Comparison of ENCODE assay signal across 8 cellular contexts in the genomic region with DNA sequence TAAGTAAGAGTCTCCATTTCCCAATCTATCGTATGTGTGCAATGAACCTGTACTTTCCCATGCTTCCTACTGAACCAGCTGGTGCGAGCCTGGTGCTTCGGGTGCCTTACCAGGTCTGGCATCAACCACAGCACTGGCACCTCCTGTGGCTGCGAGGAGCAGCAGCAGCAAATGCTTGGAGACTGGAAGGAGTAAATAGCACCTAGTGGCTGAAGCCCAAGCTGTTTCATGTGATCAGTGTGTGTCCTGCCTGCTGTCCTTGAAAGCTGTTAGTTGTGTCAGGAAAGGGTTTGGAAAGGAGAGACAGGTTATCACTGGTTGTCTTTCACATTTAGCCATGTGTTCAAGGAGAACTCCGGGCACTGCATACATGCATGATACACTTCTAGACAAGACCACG. TPM values are rescaled to one million over a fixed set of nuclear protein-coding genes. Genes with fewer than 3 reads are reported as not detected.
A peak's percentile ranks its signal among the peaks of the same experiment; 100 is the strongest.
DNase-seq lines count a peak whose midpoint lies in the region; ATAC-seq lines count a peak whose summit lies in the region.

No MANE protein-coding gene starts in this region.

- no peaks in the 10 kb centered on the region for H3K4me1 Mint-ChIP-seq in activated CD8-positive, alpha-beta T cell treated with anti-CD3 and anti-CD28 coated beads, Interleukin-2, amount 10 ng/mL, durations not matched to agents 7 days and 5 days (ENCODE audit: low read depth)

- peaks cover 14% of the 10 kb centered on the region for H3K27me3 Mint-ChIP-seq in activated CD8-positive, alpha-beta T cell treated with anti-CD3 and anti-CD28 coated beads, Interleukin-2, amount 10 ng/mL, durations not matched to agents 7 days and 5 days (ENCODE audit: low read depth)

- peak; percentile 6 for DNase-seq in AG08395 (ENCODE audit: low spot score)
- DNase-seq in HT1080 (ENCODE audit: low read depth) = peak; percentile 67
- DNase-seq in SW 1271 (lab: John Stamatoyannopoulos, UW) = peak; percentile 20 to 50
- DNase-seq in iris pigment epithelial cell (ENCODE audit: low read depth) = peak; percentile 4
- DNase-seq in stimulated activated CD4-positive, alpha-beta T cell treated with anti-CD3 and anti-CD28 coated beads, Interleukin-2, amount 100 ng/mL, for 24 hours = no peak
- DNase-seq in activated CD8-positive, alpha-beta T cell treated with anti-CD3 and anti-CD28 coated beads, Interleukin-2, amount 10 ng/mL, durations not matched to agents 7 days and 5 days = no peak
- DNase-seq in germinal center (ENCODE audit: low spot score) = no peak

- H3K36me3 Mint-ChIP-seq in activated CD8-positive, alpha-beta T cell treated with anti-CD3 and anti-CD28 coated beads, Interleukin-2, amount 10 ng/mL, durations not matched to agents 7 days and 5 days (ENCODE audit: low read depth) = no peaks in the 10 kb centered on the region

- H3K4me3 Mint-ChIP-seq in activated CD8-positive, alpha-beta T cell treated with anti-CD3 and anti-CD28 coated beads, Interleukin-2, amount 10 ng/mL, durations not matched to agents 7 days and 5 days = no peak overlapping the region

- POLR2A ChIA-PET in activated CD8-positive, alpha-beta T cell treated with anti-CD3 and anti-CD28 coated beads, Interleukin-2, amount 10 ng/mL, durations not matched to agents 7 days and 5 days (lab: Charles Lee) = interaction anchor here (0.6 kb wide), 1 partner anchor 41 kb away, joined by 3 read pairs; no protein-coding TSS in a partner anchor

- CTCF ChIA-PET in activated CD8-positive, alpha-beta T cell treated with anti-CD3 and anti-CD28 coated beads, Interleukin-2, amount 10 ng/mL, durations not matched to agents 7 days and 5 days (lab: Charles Lee) = interaction anchor here (0.7 to 1.8 kb wide), 2 partner anchors 28 to 232 kb away, joined by 3 to 9 read pairs; no protein-coding TSS in a partner anchor

- H3K27ac Mint-ChIP-seq in activated CD8-positive, alpha-beta T cell treated with anti-CD3 and anti-CD28 coated beads, Interleukin-2, amount 10 ng/mL, durations not matched to agents 7 days and 5 days = no peak overlapping the region

- no peak for ATAC-seq in HG03571 (IDR thresholded peaks at IDR 0.05; ENCODE audit: unreplicated experiment)
- no peak for ATAC-seq in activated CD8-positive, alpha-beta T cell treated with anti-CD3 and anti-CD28 coated beads, Interleukin-2, amount 10 ng/mL, durations not matched to agents 7 days and 5 days

- no peaks in the 10 kb centered on the region for H3K9me3 Mint-ChIP-seq in activated CD8-positive, alpha-beta T cell treated with anti-CD3 and anti-CD28 coated beads, Interleukin-2, amount 10 ng/mL, durations not matched to agents 7 days and 5 days (ENCODE audit: insufficient read depth)

RNA-seq across cellular contexts. Expression of gene PCOLCE2, which starts 31.8 kb away (rescaled TPM):
- 22.7 and 34.1 TPM in 2 replicates for total RNA-seq in HT1080 (2014; rRNA removed; shearing (Covaris generic))
- polyA plus RNA-seq in HT1080 (2015; cell fraction: cytosol; rRNA removed) = 5.2 and 7.0 TPM in 2 replicates
- polyA plus RNA-seq in HT1080 (2015; cell fraction: nucleus; rRNA removed) = 4.9 and 5.8 TPM in 2 replicates
- not detected for total RNA-seq in activated CD8-positive, alpha-beta T cell treated with anti-CD3 and anti-CD28 coated beads, Interleukin-2, amount 10 ng/mL, durations not matched to agents 7 days and 5 days

Comparison
In these comparisons a context has a peak if more than half of its experiments do, and no peak if none do; other contexts are left out.
1. DNase-seq: peak in AG08395 (single experiment), HT1080 (single experiment), SW 1271 (2 of 2) and iris pigment epithelial cell (single experiment); none in stimulated activated CD4-positive, alpha-beta T cell treated with anti-CD3 and anti-CD28 coated beads, Interleukin-2, amount 100 ng/mL, for 24 hours (0 of 2), activated CD8-positive, alpha-beta T cell treated with anti-CD3 and anti-CD28 coated beads, Interleukin-2, amount 10 ng/mL, durations not matched to agents 7 days and 5 days (single experiment) and germinal center (single experiment).
2. RNA of gene PCOLCE2, which starts 31.8 kb away (total RNA-seq): 22.7 to 34.1 TPM in HT1080; not detected in activated CD8-positive, alpha-beta T cell treated with anti-CD3 and anti-CD28 coated beads, Interleukin-2, amount 10 ng/mL, durations not matched to agents 7 days and 5 days; every median in the first group is over 10 times any median in the second.